Comparison of ENCODE assay signal across 13 cellular contexts in genomic region chr6:95266537-95267258, GRCh38.
"Had no signal": no experiment of that assay in that cellular context is flagged by ENCODE, and none has a peak within 500 bp of the region (broad histone marks: within the 10 kb centered on the region; RNA-seq: fewer than 3 reads in every experiment).

No MANE protein-coding gene starts in this region.

- DNase-seq: activated CD4-positive, alpha-beta T cell treated with anti-CD3 and anti-CD28 coated beads for 1 hour; activated CD4-positive, alpha-beta T cell treated with anti-CD3 and anti-CD28 coated beads, Interleukin-2, amount 50 U/mL, for 4 hours; activated naive CD4-positive, alpha-beta T cell treated with anti-CD3 and anti-CD28 coated beads for 36 hours; activated naive CD8-positive, alpha-beta T cell treated with anti-CD3 and anti-CD28 coated beads, Interleukin-2, amount 50 U/mL, for 24 hours; aorta; hypothalamus; ovary; stimulated activated CD4-positive, alpha-beta T cell treated with anti-CD3 and anti-CD28 coated beads, Interleukin-2, amount 100 ng/mL, for 48 hours; stimulated activated naive B cell treated with anti-CD40 and anti-IgM and Interleukin-4, amounts not matched to agents 10 μg/mL and 1 μg/mL and 100 μg/mL, for 72 hours; T-helper 2 cell; thyroid gland had no signal

- ATAC-seq: activated naive CD8-positive, alpha-beta T cell treated with anti-CD3 and anti-CD28 coated beads, Interleukin-2, amount 50 U/mL, for 24 hours; activated T-helper 17 cell treated with anti-CD3 and anti-CD28 coated beads, Interleukin-2, amount 50 U/mL, for 72 hours; esophagus mucosa; stimulated activated naive B cell treated with anti-CD40 and anti-IgM and Interleukin-4, amounts not matched to agents 10 μg/mL and 1 μg/mL and 100 μg/mL, for 72 hours had no signal

- H3K27me3 ChIP-seq: ovary, thyroid gland had no signal

- H3K4me3 ChIP-seq: ovary, thyroid gland had no signal

- H3K9me3 ChIP-seq: ovary, thyroid gland had no signal

- H3K4me1 ChIP-seq: thyroid gland had no signal

- H3K27ac ChIP-seq: ovary, thyroid gland had no signal

- H3K36me3 ChIP-seq: ovary, thyroid gland had no signal
